ENCODE assay signal across 10 cellular contexts in genomic region chr18:55522011-55522410, GRCh38.
DNase-seq lines count a peak whose midpoint lies in the region; ATAC-seq and TF ChIP-seq lines count a peak whose summit lies in the region.
"Had no signal": no experiment of that assay in that cellular context is flagged by ENCODE, and none has a peak within 500 bp of the region (broad histone marks: within the 10 kb centered on the region; RNA-seq: fewer than 3 reads in every experiment).

No MANE protein-coding gene starts in this region.

- no peaks in the 10 kb centered on the region for H3K36me3 ChIP-seq in kidney epithelial cell (ENCODE audit: control insufficient read depth, insufficient read depth, low read length)

- H3K27me3 ChIP-seq in kidney epithelial cell (ENCODE audit: control insufficient read depth, insufficient read depth, low read length): no peaks in the 10 kb centered on the region
- H3K27me3 ChIP-seq: body of pancreas had no signal

- no peak overlapping the region for H3K4me3 ChIP-seq in kidney epithelial cell (ENCODE audit: low read depth, low read length)
- H3K4me3 ChIP-seq: body of pancreas, skin epidermis had no signal

- peak; percentile 34 for DNase-seq in Daoy (ENCODE audit: low read depth)
- DNase-seq in SK-N-DZ (ENCODE audit: low spot score): peak; percentile 56
- DNase-seq in kidney epithelial cell (ENCODE audit: low read depth): no peak
- no peak for DNase-seq in NCI-H1930 (lab: John Stamatoyannopoulos, UW)
- no peak for DNase-seq in hepatic stellate cell (ENCODE audit: low spot score)
- no peak for DNase-seq in effector CD4-positive, alpha-beta T cell

- peak; percentile 47 for TF ChIP-seq CTCF in kidney epithelial cell (IDR thresholded peaks at IDR 0.05; ENCODE audit: insufficient read depth, low read length, poor library complexity, severe bottlenecking)

- ATAC-seq in GM21367 (IDR thresholded peaks at IDR 0.05; ENCODE audit: unreplicated experiment): peak; percentile 67
- ATAC-seq in HG03521 (IDR thresholded peaks at IDR 0.05; ENCODE audit: unreplicated experiment): no peak
- ATAC-seq: body of pancreas had no signal

Comparison
In these comparisons a context has a peak if more than half of its experiments do, and no peak if none do; other contexts are left out.
1. DNase-seq: peak in Daoy (single experiment) and SK-N-DZ (single experiment); none in kidney epithelial cell (single experiment), NCI-H1930 (0 of 2), hepatic stellate cell (single experiment) and effector CD4-positive, alpha-beta T cell (single experiment).